Comparison of ENCODE assay signal across 8 cellular contexts in the genomic region with DNA sequence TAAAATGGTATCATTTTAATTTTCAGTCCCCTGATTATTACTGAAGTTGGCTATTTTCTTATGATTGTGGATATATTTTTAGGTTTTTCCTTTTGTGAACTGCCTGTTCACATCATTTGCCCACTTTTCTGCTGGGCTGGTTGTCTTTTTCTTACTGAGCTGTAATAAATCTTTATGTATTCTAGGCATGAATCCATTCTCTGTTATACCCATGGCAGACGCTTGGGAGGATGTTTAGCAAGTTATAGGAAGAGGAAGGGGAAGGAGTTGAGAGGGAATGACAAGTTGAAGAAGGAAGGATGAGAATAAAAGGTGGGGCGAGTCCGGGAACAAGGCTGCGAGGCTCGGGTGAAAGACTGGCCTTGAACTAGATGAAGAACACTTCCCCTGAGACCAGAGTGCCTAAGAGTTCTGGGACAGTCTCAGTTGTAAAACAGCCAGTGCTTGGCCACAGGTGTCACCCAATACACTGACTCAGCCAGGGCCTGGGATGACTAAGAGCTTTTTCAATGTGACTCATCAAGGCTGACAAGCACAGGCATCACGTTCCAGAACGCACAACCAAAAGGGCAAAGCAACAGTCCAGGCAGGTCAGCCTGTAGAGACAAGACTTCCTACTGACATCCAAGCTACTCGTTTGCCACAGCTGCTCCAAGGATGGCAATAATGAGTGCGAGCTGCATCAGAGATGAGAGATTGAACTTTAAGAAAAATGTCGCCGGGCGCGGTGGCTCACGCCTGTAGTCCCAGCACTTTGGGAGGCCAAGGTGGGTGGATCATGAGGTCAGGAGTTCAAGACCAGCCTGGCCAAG. TPM values are rescaled to one million over a fixed set of nuclear protein-coding genes. Genes with fewer than 3 reads are reported as not detected.
DNase-seq lines count a peak whose midpoint lies in the region; ATAC-seq and TF ChIP-seq lines count a peak whose summit lies in the region.

No MANE protein-coding gene starts in this region.

- peaks cover 5% of the 10 kb centered on the region for H3K9me3 ChIP-seq in AG04450 (ENCODE audit: control insufficient read depth, insufficient read depth, low read length)
- H3K9me3 ChIP-seq in RWPE2 (ENCODE audit: severe bottlenecking), result no peaks in the 10 kb centered on the region

- H3K27ac ChIP-seq in AG04450 (ENCODE audit: low read depth, low read length) (peak overlapping the region; percentile 81), RWPE2 (ENCODE audit: poor library complexity, severe bottlenecking) (peak overlapping the region; percentile 61)

- peaks cover 21% of the 10 kb centered on the region for H3K4me1 ChIP-seq in RWPE2 (ENCODE audit: insufficient read depth, poor library complexity, severe bottlenecking)

- 0 out of 2 replicates have a peak, but pooled peaks cover 6% of the 10 kb centered on the region for H3K36me3 ChIP-seq in RWPE2 (ENCODE audit: low read depth)

- POLR2A ChIA-PET in AG04450 (lab: Yijun Ruan, JAX), result interaction anchor here (0.7 to 1.1 kb wide), 5 partner anchors 42 to 78 kb away, joined by 3 read pairs; partner anchors contain the start of gene RCE1

- TF ChIP-seq CTCF in AG04450 (IDR thresholded peaks at IDR 0.05; ENCODE audit: low read depth, low read length) (no peak), RWPE2 (IDR thresholded peaks at IDR 0.05; ENCODE audit: poor library complexity, severe bottlenecking) (no peak), omental fat pad (IDR thresholded peaks at IDR 0.05) (no peak)

- CTCF ChIA-PET in AG04450 (lab: Charles Lee), result no interaction called here

- ATAC-seq in GM18873 (IDR thresholded peaks at IDR 0.05; ENCODE audit: low FRiP score, unreplicated experiment), result peak; percentile 87
- ATAC-seq in HG03135 (IDR thresholded peaks at IDR 0.05; ENCODE audit: unreplicated experiment), result peak; percentile 78
- ATAC-seq in RWPE2 (ENCODE audit: low read depth), result peak; percentile 97
- peak; percentile 90 for ATAC-seq in omental fat pad (ENCODE audit: low FRiP score)

- H3K4me3 ChIP-seq in AG04450 (ENCODE audit: low read depth, low read length) (no peak overlapping the region), RWPE2 (ENCODE audit: severe bottlenecking) (no peak overlapping the region)

- peak; percentile 81 for DNase-seq in AG04450 (ENCODE audit: low read depth, low spot score)
- DNase-seq in RWPE2 (ENCODE audit: low spot score), result peak; percentile 88
- DNase-seq in brain pericyte (ENCODE audit: low read depth, low spot score), result peak; percentile 62
- no peak for DNase-seq in omental fat pad (ENCODE audit: low spot score)
- DNase-seq in NCI-H345 (lab: John Stamatoyannopoulos, UW), result no peak
- DNase-seq in NCI-H1436 treated with DMSO at 0.1 percent for 48 hours (lab: John Stamatoyannopoulos, UW), result no peak

- H3K27me3 ChIP-seq in AG04450 (ENCODE audit: control insufficient read depth, insufficient read depth, low read length), result no peaks in the 10 kb centered on the region
- no peaks in the 10 kb centered on the region for H3K27me3 ChIP-seq in RWPE2 (ENCODE audit: insufficient read depth, poor library complexity, severe bottlenecking)

RNA-seq across cellular contexts. Expression of gene LRFN4, which starts 35.2 kb away (rescaled TPM):
- 5.5 and 9.7 TPM in 2 replicates for polyA plus RNA-seq in AG04450 (2011; rRNA removed)
- polyA minus RNA-seq in AG04450 (2011; rRNA and poly(A)+ RNA removed), result 2.1 and 4.0 TPM in 2 replicates
- 10 to 100 TPM; 10.2 to 16.6 (median 12.4) TPM for total RNA-seq in omental fat pad

RNA-seq across cellular contexts. Expression of gene RCE1, which starts 48.8 kb away (rescaled TPM):
- polyA plus RNA-seq in AG04450 (2011; rRNA removed), result 9.2 and 11.4 TPM in 2 replicates
- polyA minus RNA-seq in AG04450 (2011; rRNA and poly(A)+ RNA removed), result 8.6 and 14.1 TPM in 2 replicates
- 10 to 100 TPM; 12.8 to 20.4 (median 14.5) TPM for total RNA-seq in omental fat pad

Comparison
In these comparisons a context has a peak if more than half of its experiments do, and no peak if none do; other contexts are left out.
1. DNase-seq: peak in AG04450 (single experiment), RWPE2 (single experiment) and brain pericyte (single experiment); none in omental fat pad (single experiment), NCI-H345 (single experiment) and NCI-H1436 treated with DMSO at 0.1 percent for 48 hours (single experiment).
2. Peak in every context shown above with its lines, with median percentiles within 50 percentile points of each other: ATAC-seq.